ENCODE assay signal across 7 cellular contexts in the genomic region with DNA sequence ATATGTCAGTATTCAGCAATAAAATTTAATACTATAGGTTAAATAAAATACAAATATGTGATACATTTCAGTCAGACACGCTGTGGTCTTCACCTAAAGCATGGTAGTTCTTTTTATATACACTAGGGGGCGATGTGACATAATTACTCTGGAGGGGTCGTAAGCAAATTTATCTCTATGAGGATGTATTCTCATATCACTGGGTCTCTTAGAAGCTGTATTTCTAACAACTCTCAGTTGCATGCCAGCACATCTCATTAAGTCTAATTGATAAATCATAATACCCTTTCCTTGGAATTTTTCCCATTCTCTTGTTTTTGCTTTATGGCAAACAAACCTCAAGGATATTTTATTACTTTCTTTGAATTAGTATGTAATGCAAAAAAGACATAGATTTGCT. TPM values are rescaled to one million over a fixed set of nuclear protein-coding genes. Genes with fewer than 3 reads are reported as not detected.
DNase-seq lines count a peak whose midpoint lies in the region; ATAC-seq and TF ChIP-seq lines count a peak whose summit lies in the region.

No MANE protein-coding gene starts in this region.

- H3K4me3 ChIP-seq in PC-9: no peak overlapping the region
- no peak overlapping the region for H3K4me3 ChIP-seq in uterus

- no TSS peak for BruUV-seq in PC-9 (replicated peaks; lab: Mats Ljungman, UMichigan)

- H3K9me3 ChIP-seq in PC-9 (ENCODE audit: insufficient read depth, low read depth) (no peaks in the 10 kb centered on the region), uterus (no peaks in the 10 kb centered on the region)

- H3K79me2 ChIP-seq in PC-9 (ENCODE audit: low read depth): no peaks in the 10 kb centered on the region

- H3K4me2 ChIP-seq in PC-9: no peak overlapping the region

- TF ChIP-seq CTCF in GM10248 (IDR thresholded peaks at IDR 0.05; ENCODE audit: control extremely low read depth, extremely low read depth, low read depth, missing control alignments): peak; percentile 32
- TF ChIP-seq CTCF in PC-9 (conservative IDR thresholded peaks at IDR 0.05): peak; percentile 77
- TF ChIP-seq CTCF in foreskin keratinocyte (conservative IDR thresholded peaks at IDR 0.05): peak; percentile 69
- TF ChIP-seq CTCF in uterus (IDR thresholded peaks at IDR 0.05): peak; percentile 18 to 22 (median 20)

- no peaks in the 10 kb centered on the region for H3F3A ChIP-seq in PC-9 (ENCODE audit: insufficient read depth, low read depth)

- H3K4me1 ChIP-seq in PC-9 (replicated peaks; ENCODE audit: insufficient read depth): no peaks in the 10 kb centered on the region
- H3K4me1 ChIP-seq in foreskin keratinocyte: no peaks in the 10 kb centered on the region
- H3K4me1 ChIP-seq in uterus: no peaks in the 10 kb centered on the region

- TF ChIP-seq POLR2A in uterus (IDR thresholded peaks at IDR 0.05): no peak

- no peak overlapping the region for H3K27ac ChIP-seq in PC-9
- no peak overlapping the region for H3K27ac ChIP-seq in foreskin keratinocyte
- H3K27ac ChIP-seq in uterus: no peak overlapping the region

- POLR2A ChIA-PET in GM10248 (lab: Yijun Ruan, JAX): interaction anchor here (0.6 kb wide), 1 partner anchor 1424 kb away, joined by 3 read pairs; no protein-coding TSS in a partner anchor
- POLR2A ChIA-PET in PC-9 (lab: Charles Lee; ENCODE audit: unreplicated experiment): no interaction called here

- ATAC-seq in HG02885 (IDR thresholded peaks at IDR 0.05; ENCODE audit: poor library complexity, unreplicated experiment) (peak; percentile 69), foreskin keratinocyte (no peak)

- no peaks in the 10 kb centered on the region for H3K36me3 ChIP-seq in PC-9 (ENCODE audit: low read depth)
- H3K36me3 ChIP-seq in uterus: no peaks in the 10 kb centered on the region

- no peaks in the 10 kb centered on the region for H3K9me2 ChIP-seq in PC-9 (ENCODE audit: insufficient read depth)

- no peak for DNase-seq in GM10248 (ENCODE audit: extremely low spot score)
- no peak for DNase-seq in PC-9
- peak in 1 of 2 donors; percentile 10 for DNase-seq in foreskin keratinocyte
- DNase-seq in uterus: no peak
- no peak for DNase-seq in stimulated activated CD4-positive, alpha-beta T cell treated with anti-CD3 and anti-CD28 coated beads, Interleukin-4, amount 100 ng/mL, for 4 hours
- no peak for DNase-seq in stimulated activated CD4-positive, alpha-beta T cell treated with anti-CD3 and anti-CD28 coated beads, Interleukin-2, amount 100 ng/mL, for 24 hours

- H4K20me1 ChIP-seq in PC-9 (ENCODE audit: insufficient read depth): no peaks in the 10 kb centered on the region

- no peak overlapping the region for H2AFZ ChIP-seq in PC-9

- H3K27me3 ChIP-seq in PC-9 (ENCODE audit: insufficient read depth, low read depth) (no peaks in the 10 kb centered on the region), foreskin keratinocyte (peaks cover 46% of the 10 kb centered on the region), uterus (peaks cover 0 to 21% of the 10 kb centered on the region in 2 donors)

- intact Hi-C loops in PC-9 (cut with micrococcal nuclease; ENCODE audit: unreplicated experiment) (no loop called here), uterus (cut with DNase I; ENCODE audit: low total_unique reads) (no loop called here)

- CTCF ChIA-PET in GM10248 (lab: Yijun Ruan, JAX) (interaction anchor here (1.0 to 4.8 kb wide), 6 partner anchors 12 to 1689 kb away, joined by 3 to 32 read pairs (median 4); no protein-coding TSS in a partner anchor), PC-9 (lab: Charles Lee) (no interaction called here)

RNA-seq across cellular contexts. Expression of a gene that starts 3.9 kb away (rescaled TPM):
- not detected in 2 replicates for total RNA-seq in PC-9 (2021)
- not detected in 2 replicates for total RNA-seq in foreskin keratinocyte
- not detected in 2 replicates for polyA plus RNA-seq in foreskin keratinocyte
- total RNA-seq in uterus: 10 to 100 TPM in 3 of 4 donors, 1 to 10 TPM in 1; 9.7 to 27.6 (median 18.9) TPM

Comparison
In these comparisons a context has a peak if more than half of its experiments do, and no peak if none do; other contexts are left out.
1. CTCF ChIP-seq: peak in every context shown above with its lines; median percentile 77 in PC-9; 69 in foreskin keratinocyte; 32 in GM10248; 20 in uterus.
2. RNA of a gene that starts 3.9 kb away (total RNA-seq): 9.7 to 27.6 TPM in uterus; not detected in PC-9 and not detected in foreskin keratinocyte; every median in the first group is over 10 times any median in the second.